10 cellular contexts compared by ENCODE assay signal in the genomic region with DNA sequence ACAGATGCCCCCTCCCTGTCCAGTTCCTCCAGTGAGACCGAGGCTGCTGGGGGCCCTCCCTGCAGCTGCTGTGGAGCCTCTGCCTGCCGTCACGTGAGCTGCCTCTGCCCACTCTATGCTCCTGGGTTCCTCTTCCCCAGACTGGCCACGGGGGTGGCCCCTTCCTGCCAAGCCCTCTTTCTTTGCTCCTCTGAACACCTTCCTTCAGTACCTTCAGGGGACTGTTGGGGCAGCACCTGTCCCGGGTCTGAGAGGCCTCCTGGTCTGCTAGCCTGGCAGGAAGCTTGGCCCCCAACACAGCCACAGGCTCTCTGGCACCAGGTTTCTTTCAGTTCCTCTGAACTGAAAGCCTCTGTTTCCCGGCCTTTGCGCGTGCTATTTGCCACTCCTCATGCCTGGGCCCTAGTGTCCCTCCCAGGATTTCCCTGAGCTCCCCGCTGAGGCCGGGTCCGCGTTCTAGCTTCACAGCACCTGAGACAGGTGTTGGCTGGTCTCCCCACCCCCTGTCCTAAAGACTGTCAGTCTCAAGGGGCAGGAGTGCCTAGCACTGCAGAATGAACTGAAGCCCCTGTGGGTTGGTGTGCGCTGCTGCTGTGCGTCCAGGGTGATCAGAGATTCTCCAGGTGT.
DNase-seq lines count a peak whose midpoint lies in the region; ATAC-seq and FAIRE-seq lines count a peak whose summit lies in the region.
"Had no signal": no experiment of that assay in that cellular context is flagged by ENCODE, and none has a peak within 500 bp of the region (broad histone marks: within the 10 kb centered on the region; RNA-seq: fewer than 3 reads in every experiment).

No MANE protein-coding gene starts in this region.

- H3K27ac ChIP-seq in duodenal mucosa (ENCODE audit: low read depth, low read length) (peak overlapping the region; percentile 32), subcutaneous abdominal adipose tissue (ENCODE audit: low read depth, low read length) (peak overlapping the region; percentile 69)
- H3K27ac ChIP-seq: psoas muscle had no signal

- H3K4me1 ChIP-seq in duodenal mucosa (ENCODE audit: control insufficient read depth in 1 of 2, insufficient read depth in 2 of 2, low read length in 2 of 2) (peaks cover 0 to 5% of the 10 kb centered on the region in 2 donors), subcutaneous abdominal adipose tissue (ENCODE audit: control insufficient read depth in 5 of 5, insufficient read depth in 5 of 5, low read length in 5 of 5) (peaks cover 0 to 48% (median 37%) of the 10 kb centered on the region in 5 donors)
- H3K4me1 ChIP-seq: psoas muscle had no signal

- no peaks in the 10 kb centered on the region for H3K36me3 ChIP-seq in duodenal mucosa (ENCODE audit: control insufficient read depth in 1 of 2, insufficient read depth in 2 of 2, low read length in 2 of 2)
- H3K36me3 ChIP-seq in subcutaneous abdominal adipose tissue (ENCODE audit: control insufficient read depth in 5 of 5, insufficient read depth in 5 of 5, low read length in 5 of 5): no peaks in the 10 kb centered on the region

- H3K27me3 ChIP-seq in duodenal mucosa (ENCODE audit: control insufficient read depth in 1 of 2, insufficient read depth in 2 of 2, low read length in 2 of 2) (no peaks in the 10 kb centered on the region), subcutaneous abdominal adipose tissue (ENCODE audit: control insufficient read depth in 5 of 5, insufficient read depth in 4 of 5, low read length in 5 of 5) (no peaks in the 10 kb centered on the region)

- peak; percentile 81 for DNase-seq in GM19239 (ENCODE audit: insufficient read length, low spot score)
- DNase-seq in NCI-H1048 (lab: John Stamatoyannopoulos, UW): no peak
- DNase-seq in activated gamma-delta T cell treated with Interleukin-2 at 50 U/mL for 16 hours: no peak
- DNase-seq in cortex of kidney (lab: John Stamatoyannopoulos, UW): no peak
- DNase-seq: activated CD8-positive, alpha-beta memory T cell treated with anti-CD3 and anti-CD28 coated beads, Interleukin-2, amount 50 U/mL, for 4 hours; NCI-H2029 had no signal

- H3K4me3 ChIP-seq in duodenal mucosa (ENCODE audit: low read depth in 1 of 2, low read length in 2 of 2): no peak overlapping the region
- peak overlapping the region in 2 of 5 donors; percentile 1 to 40 for H3K4me3 ChIP-seq in subcutaneous abdominal adipose tissue (ENCODE audit: low read depth in 1 of 5, low read length in 5 of 5)
- H3K4me3 ChIP-seq: psoas muscle had no signal

- ATAC-seq in HG03571 (IDR thresholded peaks at IDR 0.05; ENCODE audit: unreplicated experiment): peak; percentile 56

- H3K9ac ChIP-seq in duodenal mucosa (ENCODE audit: low read depth in 1 of 2, low read length in 2 of 2): no peak overlapping the region
- H3K9ac ChIP-seq in subcutaneous abdominal adipose tissue (ENCODE audit: low read length in 5 of 5): peak overlapping the region in 3 of 5 donors; percentile 37 to 71 (median 55)

- H3K9me3 ChIP-seq in duodenal mucosa (ENCODE audit: control insufficient read depth in 1 of 2, low read length in 2 of 2) (no peaks in the 10 kb centered on the region), subcutaneous abdominal adipose tissue (ENCODE audit: control insufficient read depth in 5 of 5, low read length in 5 of 5) (no peaks in the 10 kb centered on the region)
- H3K9me3 ChIP-seq: psoas muscle had no signal

- FAIRE-seq in GM19239 (lab: Jason Lieb, UNC): peak; percentile 93

Comparison
In these comparisons a context has a peak if more than half of its experiments do, and no peak if none do; other contexts are left out.
1. H3K9ac ChIP-seq: peak in subcutaneous abdominal adipose tissue (3 of 5); none in duodenal mucosa (0 of 2).